ENCODE assay signal across 2 cellular contexts in the genomic region with DNA sequence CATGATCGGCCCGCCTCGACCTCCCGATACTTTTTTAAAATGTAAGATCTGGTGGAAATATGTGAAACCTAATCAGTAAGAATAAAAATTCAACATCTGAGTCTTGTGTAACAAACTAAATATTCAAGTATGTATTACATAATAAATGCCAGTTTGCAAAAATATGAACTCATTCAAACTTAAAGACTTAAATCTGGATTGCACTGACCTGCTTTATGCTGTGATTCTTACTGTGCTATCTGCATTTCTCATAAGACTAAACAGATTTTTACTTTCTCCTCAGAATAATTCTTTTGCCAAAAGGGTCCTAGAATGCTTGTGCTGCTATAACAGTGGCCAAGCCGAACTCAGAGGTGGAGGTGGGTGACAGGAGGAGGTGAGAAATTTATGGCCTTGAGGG.
TF ChIP-seq lines count a peak whose summit lies in the region.

No MANE protein-coding gene starts in this region.

TF ChIP-seq in HepG2, 621 proteins besides CTCF, POLR2A, EP300 and RAD21:
- TF ChIP-seq MAFF (IDR thresholded peaks at IDR 0.05; ENCODE audit: low read depth, low read length) (0 out of 2 replicates have a peak, but pooled peaks have one; percentile 26), KMT2A (CRISPR knock-in tag; IDR thresholded peaks at IDR 0.05) (no peak), SMYD3 (CRISPR knock-in tag; IDR thresholded peaks at IDR 0.05) (no peak), ZNF616 (CRISPR knock-in tag; IDR thresholded peaks at IDR 0.05; ENCODE audit: low read depth) (no peak)
- TF ChIP-seq, protein P1, sequence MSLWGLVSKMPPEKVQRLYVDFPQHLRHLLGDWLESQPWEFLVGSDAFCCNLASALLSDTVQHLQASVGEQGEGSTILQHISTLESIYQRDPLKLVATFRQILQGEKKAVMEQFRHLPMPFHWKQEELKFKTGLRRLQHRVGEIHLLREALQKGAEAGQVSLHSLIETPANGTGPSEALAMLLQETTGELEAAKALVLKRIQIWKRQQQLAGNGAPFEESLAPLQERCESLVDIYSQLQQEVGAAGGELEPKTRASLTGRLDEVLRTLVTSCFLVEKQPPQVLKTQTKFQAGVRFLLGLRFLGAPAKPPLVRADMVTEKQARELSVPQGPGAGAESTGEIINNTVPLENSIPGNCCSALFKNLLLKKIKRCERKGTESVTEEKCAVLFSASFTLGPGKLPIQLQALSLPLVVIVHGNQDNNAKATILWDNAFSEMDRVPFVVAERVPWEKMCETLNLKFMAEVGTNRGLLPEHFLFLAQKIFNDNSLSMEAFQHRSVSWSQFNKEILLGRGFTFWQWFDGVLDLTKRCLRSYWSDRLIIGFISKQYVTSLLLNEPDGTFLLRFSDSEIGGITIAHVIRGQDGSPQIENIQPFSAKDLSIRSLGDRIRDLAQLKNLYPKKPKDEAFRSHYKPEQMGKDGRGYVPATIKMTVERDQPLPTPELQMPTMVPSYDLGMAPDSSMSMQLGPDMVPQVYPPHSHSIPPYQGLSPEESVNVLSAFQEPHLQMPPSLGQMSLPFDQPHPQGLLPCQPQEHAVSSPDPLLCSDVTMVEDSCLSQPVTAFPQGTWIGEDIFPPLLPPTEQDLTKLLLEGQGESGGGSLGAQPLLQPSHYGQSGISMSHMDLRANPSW (CRISPR knock-in tag; IDR thresholded peaks at IDR 0.05; ENCODE audit: borderline replicate concordance) = no peak

TF ChIP-seq in K562, 482 proteins besides CTCF, POLR2A, EP300 and RAD21:
- peak; percentile 72 to 82; a peak in 3 of 4 replicates for TF ChIP-seq KDM1A (IDR thresholded peaks at IDR 0.05)
- no peak for TF ChIP-seq NR2C1 (IDR thresholded peaks at IDR 0.05)
- TF ChIP-seq NR2C1 (tag; IDR thresholded peaks at IDR 0.05) = no peak
- TF ChIP-seq, protein P2, sequence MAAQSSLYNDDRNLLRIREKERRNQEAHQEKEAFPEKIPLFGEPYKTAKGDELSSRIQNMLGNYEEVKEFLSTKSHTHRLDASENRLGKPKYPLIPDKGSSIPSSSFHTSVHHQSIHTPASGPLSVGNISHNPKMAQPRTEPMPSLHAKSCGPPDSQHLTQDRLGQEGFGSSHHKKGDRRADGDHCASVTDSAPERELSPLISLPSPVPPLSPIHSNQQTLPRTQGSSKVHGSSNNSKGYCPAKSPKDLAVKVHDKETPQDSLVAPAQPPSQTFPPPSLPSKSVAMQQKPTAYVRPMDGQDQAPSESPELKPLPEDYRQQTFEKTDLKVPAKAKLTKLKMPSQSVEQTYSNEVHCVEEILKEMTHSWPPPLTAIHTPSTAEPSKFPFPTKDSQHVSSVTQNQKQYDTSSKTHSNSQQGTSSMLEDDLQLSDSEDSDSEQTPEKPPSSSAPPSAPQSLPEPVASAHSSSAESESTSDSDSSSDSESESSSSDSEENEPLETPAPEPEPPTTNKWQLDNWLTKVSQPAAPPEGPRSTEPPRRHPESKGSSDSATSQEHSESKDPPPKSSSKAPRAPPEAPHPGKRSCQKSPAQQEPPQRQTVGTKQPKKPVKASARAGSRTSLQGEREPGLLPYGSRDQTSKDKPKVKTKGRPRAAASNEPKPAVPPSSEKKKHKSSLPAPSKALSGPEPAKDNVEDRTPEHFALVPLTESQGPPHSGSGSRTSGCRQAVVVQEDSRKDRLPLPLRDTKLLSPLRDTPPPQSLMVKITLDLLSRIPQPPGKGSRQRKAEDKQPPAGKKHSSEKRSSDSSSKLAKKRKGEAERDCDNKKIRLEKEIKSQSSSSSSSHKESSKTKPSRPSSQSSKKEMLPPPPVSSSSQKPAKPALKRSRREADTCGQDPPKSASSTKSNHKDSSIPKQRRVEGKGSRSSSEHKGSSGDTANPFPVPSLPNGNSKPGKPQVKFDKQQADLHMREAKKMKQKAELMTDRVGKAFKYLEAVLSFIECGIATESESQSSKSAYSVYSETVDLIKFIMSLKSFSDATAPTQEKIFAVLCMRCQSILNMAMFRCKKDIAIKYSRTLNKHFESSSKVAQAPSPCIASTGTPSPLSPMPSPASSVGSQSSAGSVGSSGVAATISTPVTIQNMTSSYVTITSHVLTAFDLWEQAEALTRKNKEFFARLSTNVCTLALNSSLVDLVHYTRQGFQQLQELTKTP (IDR thresholded peaks at IDR 0.05; ENCODE audit: low read depth in 1 of 2, partially characterized antibody in 2 of 2) = no peak
- TF ChIP-seq CEBPB (tag; IDR thresholded peaks at IDR 0.05) = peak; percentile 45; the same call in 1 of the 2 replicates
- TF ChIP-seq CREBBP (IDR thresholded peaks at IDR 0.05; ENCODE audit: low read depth, low read length) = no peak
- peak; percentile 43; the same call in 1 of the 2 replicates for TF ChIP-seq MAFG (tag; conservative IDR thresholded peaks at IDR 0.05)
- no peak for TF ChIP-seq MEIS2 (IDR thresholded peaks at IDR 0.05; ENCODE audit: partially characterized antibody)
- peak; percentile 35 for TF ChIP-seq C11orf30 (IDR thresholded peaks at IDR 0.05; ENCODE audit: low read depth)
- TF ChIP-seq ZNF316 (IDR thresholded peaks at IDR 0.05) = peak; percentile 57
- no peak for TF ChIP-seq ZNF639 (CRISPR knock-in tag; conservative IDR thresholded peaks at IDR 0.05 in 1 of 2, IDR thresholded peaks at IDR 0.05 in 1 of 2)
